ENCODE assay signal across 8 cellular contexts in genomic region chr6:28543671-28544131, GRCh38. TPM values are rescaled to one million over a fixed set of nuclear protein-coding genes. Genes with fewer than 3 reads are reported as not detected.
DNase-seq lines count a peak whose midpoint lies in the region; ATAC-seq and TF ChIP-seq lines count a peak whose summit lies in the region.

No MANE protein-coding gene starts in this region.

- H3K4me1 ChIP-seq in left ventricle myocardium inferior, result no peaks in the 10 kb centered on the region
- H3K4me1 ChIP-seq in heart right ventricle, result no peaks in the 10 kb centered on the region

- H3K36me3 Mint-ChIP-seq in activated CD4-positive, alpha-beta T cell treated with anti-CD3 and anti-CD28 coated beads, Interleukin-2, amount 10 ng/mL, durations not matched to agents 7 days and 5 days (ENCODE audit: low read depth), result no peaks in the 10 kb centered on the region

- TF ChIP-seq CTCF in left ventricle myocardium inferior (IDR thresholded peaks at IDR 0.05; ENCODE audit: borderline replicate concordance) (no peak), heart right ventricle (IDR thresholded peaks at IDR 0.05) (no peak)

- POLR2A ChIA-PET in activated CD4-positive, alpha-beta T cell treated with anti-CD3 and anti-CD28 coated beads, Interleukin-2, amount 10 ng/mL, durations not matched to agents 7 days and 5 days (lab: Charles Lee), result no interaction called here

- peaks cover 5% of the 10 kb centered on the region for H3K9me3 ChIP-seq in left ventricle myocardium inferior (replicated peaks)
- peaks cover 0 to 6% (median 0%) of the 10 kb centered on the region in 11 donors for H3K9me3 ChIP-seq in heart right ventricle

- peaks cover 63% of the 10 kb centered on the region for H3K27me3 Mint-ChIP-seq in activated CD4-positive, alpha-beta T cell treated with anti-CD3 and anti-CD28 coated beads, Interleukin-2, amount 10 ng/mL, durations not matched to agents 7 days and 5 days
- H3K27me3 Mint-ChIP-seq in stimulated activated naive CD8-positive, alpha-beta T cell treated with anti-CD3 and anti-CD28 coated beads, Interleukin-15, amount 100 ng/mL, for 72 hours, result peaks cover 66% of the 10 kb centered on the region

- H3K36me3 ChIP-seq in left ventricle myocardium inferior (no peaks in the 10 kb centered on the region), heart right ventricle (no peaks in the 10 kb centered on the region)

- peaks cover 26% of the 10 kb centered on the region for H3K4me1 Mint-ChIP-seq in activated CD4-positive, alpha-beta T cell treated with anti-CD3 and anti-CD28 coated beads, Interleukin-2, amount 10 ng/mL, durations not matched to agents 7 days and 5 days
- H3K4me1 Mint-ChIP-seq in stimulated activated naive CD8-positive, alpha-beta T cell treated with anti-CD3 and anti-CD28 coated beads, Interleukin-15, amount 100 ng/mL, for 72 hours, result peaks cover 27% of the 10 kb centered on the region

- CTCF ChIA-PET in activated CD4-positive, alpha-beta T cell treated with anti-CD3 and anti-CD28 coated beads, Interleukin-2, amount 10 ng/mL, durations not matched to agents 7 days and 5 days (lab: Charles Lee), result interaction anchor here (1.7 kb wide), 1 partner anchor 185 kb away, joined by 5 read pairs; no protein-coding TSS in a partner anchor

- H3K9me3 Mint-ChIP-seq in activated CD4-positive, alpha-beta T cell treated with anti-CD3 and anti-CD28 coated beads, Interleukin-2, amount 10 ng/mL, durations not matched to agents 7 days and 5 days, result no peaks in the 10 kb centered on the region
- H3K9me3 Mint-ChIP-seq in stimulated activated naive CD8-positive, alpha-beta T cell treated with anti-CD3 and anti-CD28 coated beads, Interleukin-15, amount 100 ng/mL, for 72 hours, result peaks cover 5 to 7% of the 10 kb centered on the region in 2 donors

- H3K27me3 ChIP-seq in left ventricle myocardium inferior (ENCODE audit: low read depth) (peaks cover 90% of the 10 kb centered on the region), heart right ventricle (peaks cover 0 to 89% (median 53%) of the 10 kb centered on the region in 7 donors)

- ATAC-seq in heart right ventricle (no peak), GM19463 (IDR thresholded peaks at IDR 0.05; ENCODE audit: unreplicated experiment) (no peak)
- ATAC-seq in stimulated activated naive CD8-positive, alpha-beta T cell treated with anti-CD3 and anti-CD28 coated beads, Interleukin-15, amount 100 ng/mL, for 72 hours, result peak; percentile 61

- H3K27ac Mint-ChIP-seq in activated CD4-positive, alpha-beta T cell treated with anti-CD3 and anti-CD28 coated beads, Interleukin-2, amount 10 ng/mL, durations not matched to agents 7 days and 5 days, result peak overlapping the region; percentile 64
- H3K27ac Mint-ChIP-seq in stimulated activated naive CD8-positive, alpha-beta T cell treated with anti-CD3 and anti-CD28 coated beads, Interleukin-15, amount 100 ng/mL, for 72 hours, result peak overlapping the region; percentile 44 to 97

- no peak for DNase-seq in left ventricle myocardium inferior
- DNase-seq in heart right ventricle, result no peak
- no peak for DNase-seq in activated CD4-positive, alpha-beta T cell treated with anti-CD3 and anti-CD28 coated beads, Interleukin-2, amount 10 ng/mL, durations not matched to agents 7 days and 5 days
- peak in 35 of 42 donors; percentile 6 to 75 (median 35) for DNase-seq in head of caudate nucleus
- DNase-seq in stimulated activated naive CD8-positive, alpha-beta T cell treated with anti-CD3 and anti-CD28 coated beads, Interleukin-15, amount 100 ng/mL, for 72 hours, result peak; percentile 37 to 40
- no peak for DNase-seq in mesenteric fat pad (ENCODE audit: low spot score)
- DNase-seq in NCI-H187 treated with DMSO at 0.1 percent for 48 hours (lab: John Stamatoyannopoulos, UW), result no peak

- WGBS in heart right ventricle, 2 donors, result 18% methylated on average over 22 of the region's 22 CpGs

- H3K27ac ChIP-seq in left ventricle myocardium inferior (replicated peaks) (no peak overlapping the region), heart right ventricle (no peak overlapping the region)

- peak overlapping the region; percentile 75 for H3K4me3 Mint-ChIP-seq in activated CD4-positive, alpha-beta T cell treated with anti-CD3 and anti-CD28 coated beads, Interleukin-2, amount 10 ng/mL, durations not matched to agents 7 days and 5 days
- H3K4me3 Mint-ChIP-seq in stimulated activated naive CD8-positive, alpha-beta T cell treated with anti-CD3 and anti-CD28 coated beads, Interleukin-15, amount 100 ng/mL, for 72 hours, result peak overlapping the region; percentile 86 to 91

- H3K4me3 ChIP-seq in left ventricle myocardium inferior, result peak overlapping the region; percentile 37
- H3K4me3 ChIP-seq in heart right ventricle, result peak overlapping the region in 2 of 10 donors; percentile 12 to 16

- intact Hi-C loops in left ventricle myocardium inferior (cut with micrococcal nuclease) (no loop called here), heart right ventricle (cut with DNase I) (no loop called here), head of caudate nucleus (cut with DNase I) (no loop called here)

RNA-seq across cellular contexts. Expression of gene GPX5, which starts 18.0 kb away (rescaled TPM):
- not detected for total RNA-seq in left ventricle myocardium inferior
- total RNA-seq in heart right ventricle, result not detected
- not detected for polyA plus RNA-seq in heart right ventricle
- total RNA-seq in activated CD4-positive, alpha-beta T cell treated with anti-CD3 and anti-CD28 coated beads, Interleukin-2, amount 10 ng/mL, durations not matched to agents 7 days and 5 days, result not detected
- total RNA-seq in mesenteric fat pad, result not detected

RNA-seq across cellular contexts. Expression of gene GPX6, which starts 28.1 kb away (rescaled TPM):
- total RNA-seq in left ventricle myocardium inferior (not detected), heart right ventricle (not detected), mesenteric fat pad (not detected)
- not detected for polyA plus RNA-seq in heart right ventricle
- not detected for total RNA-seq in activated CD4-positive, alpha-beta T cell treated with anti-CD3 and anti-CD28 coated beads, Interleukin-2, amount 10 ng/mL, durations not matched to agents 7 days and 5 days

Comparison
In these comparisons a context has a peak if more than half of its experiments do, and no peak if none do; other contexts are left out.
1. DNase-seq: peak in head of caudate nucleus (35 of 42) and stimulated activated naive CD8-positive, alpha-beta T cell treated with anti-CD3 and anti-CD28 coated beads, Interleukin-15, amount 100 ng/mL, for 72 hours (2 of 2); none in left ventricle myocardium inferior (single experiment), heart right ventricle (0 of 2), activated CD4-positive, alpha-beta T cell treated with anti-CD3 and anti-CD28 coated beads, Interleukin-2, amount 10 ng/mL, durations not matched to agents 7 days and 5 days (single experiment), mesenteric fat pad (single experiment) and NCI-H187 treated with DMSO at 0.1 percent for 48 hours (single experiment).